1 cellular context compared by ENCODE assay signal in the genomic region with DNA sequence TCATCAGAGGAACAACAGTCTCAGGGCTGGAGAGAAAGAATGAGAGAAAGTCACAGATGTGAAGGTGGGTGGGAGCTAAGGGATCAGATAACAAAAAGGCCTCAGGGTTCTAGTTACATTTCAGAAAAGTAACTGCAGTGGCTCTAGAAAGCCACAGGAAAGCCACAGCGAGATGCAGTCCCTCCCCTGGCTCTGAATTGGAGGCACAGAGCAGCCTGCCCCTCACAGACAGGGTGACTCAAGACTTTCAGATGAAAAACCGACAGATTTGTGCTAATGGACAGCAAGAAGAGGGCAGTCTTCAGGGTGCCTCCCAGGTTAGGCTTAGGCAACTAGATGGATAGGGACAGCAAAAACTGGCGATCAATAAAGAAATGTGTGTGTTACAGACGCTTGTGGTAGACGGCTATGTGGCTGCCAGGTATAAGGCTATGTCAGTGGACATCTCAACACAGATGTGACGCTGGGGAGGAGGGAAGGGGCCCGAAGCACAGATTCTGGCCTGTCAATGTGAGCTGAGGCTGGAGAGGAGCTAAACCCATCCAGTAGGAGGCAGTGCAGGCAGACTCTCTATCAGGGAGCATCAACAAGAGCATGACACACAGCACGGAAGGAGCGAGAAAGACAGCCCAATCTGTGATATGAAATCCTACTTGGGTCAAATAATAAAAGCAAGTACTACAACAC.
TF ChIP-seq lines count a peak whose summit lies in the region.

No MANE protein-coding gene starts in this region.

TF ChIP-seq in K562, 482 proteins besides CTCF, POLR2A, EP300 and RAD21 (continued from another document):
- TF ChIP-seq, protein P1, sequence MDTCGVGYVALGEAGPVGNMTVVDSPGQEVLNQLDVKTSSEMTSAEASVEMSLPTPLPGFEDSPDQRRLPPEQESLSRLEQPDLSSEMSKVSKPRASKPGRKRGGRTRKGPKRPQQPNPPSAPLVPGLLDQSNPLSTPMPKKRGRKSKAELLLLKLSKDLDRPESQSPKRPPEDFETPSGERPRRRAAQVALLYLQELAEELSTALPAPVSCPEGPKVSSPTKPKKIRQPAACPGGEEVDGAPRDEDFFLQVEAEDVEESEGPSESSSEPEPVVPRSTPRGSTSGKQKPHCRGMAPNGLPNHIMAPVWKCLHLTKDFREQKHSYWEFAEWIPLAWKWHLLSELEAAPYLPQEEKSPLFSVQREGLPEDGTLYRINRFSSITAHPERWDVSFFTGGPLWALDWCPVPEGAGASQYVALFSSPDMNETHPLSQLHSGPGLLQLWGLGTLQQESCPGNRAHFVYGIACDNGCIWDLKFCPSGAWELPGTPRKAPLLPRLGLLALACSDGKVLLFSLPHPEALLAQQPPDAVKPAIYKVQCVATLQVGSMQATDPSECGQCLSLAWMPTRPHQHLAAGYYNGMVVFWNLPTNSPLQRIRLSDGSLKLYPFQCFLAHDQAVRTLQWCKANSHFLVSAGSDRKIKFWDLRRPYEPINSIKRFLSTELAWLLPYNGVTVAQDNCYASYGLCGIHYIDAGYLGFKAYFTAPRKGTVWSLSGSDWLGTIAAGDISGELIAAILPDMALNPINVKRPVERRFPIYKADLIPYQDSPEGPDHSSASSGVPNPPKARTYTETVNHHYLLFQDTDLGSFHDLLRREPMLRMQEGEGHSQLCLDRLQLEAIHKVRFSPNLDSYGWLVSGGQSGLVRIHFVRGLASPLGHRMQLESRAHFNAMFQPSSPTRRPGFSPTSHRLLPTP (IDR thresholded peaks at IDR 0.05; ENCODE audit: borderline replicate concordance, extremely low read depth, insufficient read length) = peak; percentile 10
- TF ChIP-seq, protein P2, sequence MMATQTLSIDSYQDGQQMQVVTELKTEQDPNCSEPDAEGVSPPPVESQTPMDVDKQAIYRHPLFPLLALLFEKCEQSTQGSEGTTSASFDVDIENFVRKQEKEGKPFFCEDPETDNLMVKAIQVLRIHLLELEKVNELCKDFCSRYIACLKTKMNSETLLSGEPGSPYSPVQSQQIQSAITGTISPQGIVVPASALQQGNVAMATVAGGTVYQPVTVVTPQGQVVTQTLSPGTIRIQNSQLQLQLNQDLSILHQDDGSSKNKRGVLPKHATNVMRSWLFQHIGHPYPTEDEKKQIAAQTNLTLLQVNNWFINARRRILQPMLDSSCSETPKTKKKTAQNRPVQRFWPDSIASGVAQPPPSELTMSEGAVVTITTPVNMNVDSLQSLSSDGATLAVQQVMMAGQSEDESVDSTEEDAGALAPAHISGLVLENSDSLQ (IDR thresholded peaks at IDR 0.05) = 0 out of 2 replicates have a peak, but pooled peaks have one; percentile 23
- TF ChIP-seq ZNF77 (CRISPR knock-in tag; IDR thresholded peaks at IDR 0.05) (no peak), ZNF717 (CRISPR knock-in tag; IDR thresholded peaks at IDR 0.05) (no peak), NFRKB (IDR thresholded peaks at IDR 0.05; ENCODE audit: low read depth) (no peak), RCOR1 (IDR thresholded peaks at IDR 0.05; ENCODE audit: borderline replicate concordance in 1 of 2, low read depth in 2 of 2, low read length in 2 of 2) (peak in 1 of 2 experiments; percentile 35; a peak in 1 of 4 replicates), HCFC1 (IDR thresholded peaks at IDR 0.05; ENCODE audit: low read depth, low read length) (no peak), BRF1 (IDR thresholded peaks at IDR 0.05; ENCODE audit: borderline replicate concordance, extremely low read depth, insufficient read length) (no peak), CREM (IDR thresholded peaks at IDR 0.05; ENCODE audit: low read depth) (peak; percentile 21; the same call in 1 of the 2 replicates), RBBP5 (IDR thresholded peaks at IDR 0.05; ENCODE audit: borderline replicate concordance, insufficient read depth, low read length, poor library complexity, severe bottlenecking) (no peak), SMC3 (conservative IDR thresholded peaks at IDR 0.05; ENCODE audit: insufficient read depth, low read depth, low read length) (0 out of 2 replicates have a peak, but pooled peaks have one; percentile 26)
- TF ChIP-seq, protein P3, sequence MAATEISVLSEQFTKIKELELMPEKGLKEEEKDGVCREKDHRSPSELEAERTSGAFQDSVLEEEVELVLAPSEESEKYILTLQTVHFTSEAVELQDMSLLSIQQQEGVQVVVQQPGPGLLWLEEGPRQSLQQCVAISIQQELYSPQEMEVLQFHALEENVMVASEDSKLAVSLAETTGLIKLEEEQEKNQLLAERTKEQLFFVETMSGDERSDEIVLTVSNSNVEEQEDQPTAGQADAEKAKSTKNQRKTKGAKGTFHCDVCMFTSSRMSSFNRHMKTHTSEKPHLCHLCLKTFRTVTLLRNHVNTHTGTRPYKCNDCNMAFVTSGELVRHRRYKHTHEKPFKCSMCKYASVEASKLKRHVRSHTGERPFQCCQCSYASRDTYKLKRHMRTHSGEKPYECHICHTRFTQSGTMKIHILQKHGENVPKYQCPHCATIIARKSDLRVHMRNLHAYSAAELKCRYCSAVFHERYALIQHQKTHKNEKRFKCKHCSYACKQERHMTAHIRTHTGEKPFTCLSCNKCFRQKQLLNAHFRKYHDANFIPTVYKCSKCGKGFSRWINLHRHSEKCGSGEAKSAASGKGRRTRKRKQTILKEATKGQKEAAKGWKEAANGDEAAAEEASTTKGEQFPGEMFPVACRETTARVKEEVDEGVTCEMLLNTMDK (IDR thresholded peaks at IDR 0.05; ENCODE audit: borderline replicate concordance, insufficient read depth, low read depth, low read length, poor library complexity, severe bottlenecking) = peak; percentile 65
